Comparison of ENCODE assay signal across 8 cellular contexts in the genomic region with DNA sequence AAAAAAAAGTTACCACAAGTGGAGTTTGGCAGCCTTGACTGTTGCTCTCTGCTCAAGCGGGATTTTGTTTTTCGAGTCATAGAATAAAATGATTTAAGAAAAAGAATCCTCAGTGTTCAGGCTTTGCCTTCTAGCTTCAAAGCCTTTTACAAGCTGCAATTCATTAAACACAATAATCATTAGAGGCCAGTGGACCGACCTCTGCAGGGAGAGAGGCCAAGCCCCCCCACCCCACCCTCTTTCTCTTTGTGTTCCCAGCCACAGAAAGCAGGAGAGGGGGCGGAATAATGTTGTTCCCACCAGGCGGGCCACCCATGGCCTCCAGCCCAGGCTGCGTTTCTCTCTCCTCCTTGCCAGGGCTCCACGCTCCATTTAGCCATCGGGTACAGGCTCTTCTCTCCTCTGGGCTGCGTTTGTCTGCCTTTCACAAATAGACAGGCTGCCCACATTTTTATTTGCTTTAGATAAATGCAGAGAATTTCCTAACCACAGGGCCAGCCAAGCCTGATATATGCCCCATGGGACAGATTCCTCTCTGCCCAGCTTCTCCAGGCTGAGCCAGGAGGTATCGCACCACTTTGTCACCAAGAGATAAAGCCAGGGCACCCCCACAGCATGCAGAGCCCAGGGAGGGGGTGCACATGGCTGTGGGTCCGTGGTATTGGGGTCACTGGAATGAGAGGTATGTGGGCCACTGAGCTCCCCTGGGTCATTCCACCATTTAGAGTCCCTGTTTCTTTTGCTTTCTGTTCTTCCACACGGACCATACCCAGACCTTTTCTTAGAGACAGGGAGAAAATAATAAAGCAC.
A peak's percentile ranks its signal among the peaks of the same experiment; 100 is the strongest.
DNase-seq lines count a peak whose midpoint lies in the region; ATAC-seq and TF ChIP-seq lines count a peak whose summit lies in the region.

No MANE protein-coding gene starts in this region.

- H3K36me3 ChIP-seq in HUES48 (ENCODE audit: control insufficient read depth, insufficient read depth, low read length) (no peaks in the 10 kb centered on the region), adipocyte (ENCODE audit: control insufficient read depth, insufficient read depth, low read length, severe bottlenecking) (no peaks in the 10 kb centered on the region), subcutaneous abdominal adipose tissue (ENCODE audit: control insufficient read depth in 5 of 5, insufficient read depth in 5 of 5, low read length in 5 of 5) (no peaks in the 10 kb centered on the region), Peyer's patch (no peaks in the 10 kb centered on the region)

- no peak for ATAC-seq in HG02759 (IDR thresholded peaks at IDR 0.05; ENCODE audit: unreplicated experiment)
- no peak for ATAC-seq in GM19035 (IDR thresholded peaks at IDR 0.05; ENCODE audit: unreplicated experiment)
- no peak for ATAC-seq in foreskin keratinocyte

- no peak overlapping the region for H3K4me3 ChIP-seq in HUES48 (ENCODE audit: low read depth, low read length)
- H3K4me3 ChIP-seq in adipocyte (ENCODE audit: low read length): peak overlapping the region; percentile 31
- H3K4me3 ChIP-seq in subcutaneous abdominal adipose tissue (ENCODE audit: low read depth in 1 of 5, low read length in 5 of 5): peak overlapping the region; percentile 10 to 56 (median 46)
- H3K4me3 ChIP-seq in Peyer's patch: no peak overlapping the region

- peaks cover 29% of the 10 kb centered on the region for H3K4me1 ChIP-seq in HUES48 (ENCODE audit: control insufficient read depth, insufficient read depth, low read length)
- H3K4me1 ChIP-seq in adipocyte (ENCODE audit: control insufficient read depth, insufficient read depth, low read length): peaks cover 35% of the 10 kb centered on the region
- peaks cover 4 to 35% (median 26%) of the 10 kb centered on the region in 5 donors for H3K4me1 ChIP-seq in subcutaneous abdominal adipose tissue (ENCODE audit: control insufficient read depth in 5 of 5, insufficient read depth in 5 of 5, low read length in 5 of 5)
- peaks cover 0 to 15% (median 0%) of the 10 kb centered on the region in 4 donors for H3K4me1 ChIP-seq in Peyer's patch
- no peaks in the 10 kb centered on the region for H3K4me1 ChIP-seq in foreskin keratinocyte

- no peak for TF ChIP-seq POLR2A in Peyer's patch (IDR thresholded peaks at IDR 0.05)

- DNase-seq in adipocyte (ENCODE audit: low read depth) (peak; percentile 72), iPS-NIHi7 (ENCODE audit: extremely low spot score) (peak; percentile 30), Peyer's patch (no peak), foreskin keratinocyte (no peak)

- peak overlapping the region; percentile 66 for H3K27ac ChIP-seq in HUES48 (ENCODE audit: low read depth, low read length)
- peak overlapping the region; percentile 60 for H3K27ac ChIP-seq in subcutaneous abdominal adipose tissue (ENCODE audit: low read depth, low read length)
- peak overlapping the region in 1 of 4 donors; percentile 36 for H3K27ac ChIP-seq in Peyer's patch
- H3K27ac ChIP-seq in foreskin keratinocyte: no peak overlapping the region

- no peak overlapping the region for H3K9ac ChIP-seq in HUES48 (ENCODE audit: low read depth, low read length)
- H3K9ac ChIP-seq in adipocyte (ENCODE audit: low read length): peak overlapping the region; percentile 72
- H3K9ac ChIP-seq in subcutaneous abdominal adipose tissue (ENCODE audit: low read length in 5 of 5): peak overlapping the region in 2 of 5 donors; percentile 48 to 57

- H3K9me3 ChIP-seq in HUES48 (ENCODE audit: control insufficient read depth, insufficient read depth, low read length) (no peaks in the 10 kb centered on the region), adipocyte (ENCODE audit: control insufficient read depth, low read length) (no peaks in the 10 kb centered on the region), subcutaneous abdominal adipose tissue (ENCODE audit: control insufficient read depth in 5 of 5, low read length in 5 of 5) (no peaks in the 10 kb centered on the region), Peyer's patch (no peaks in the 10 kb centered on the region)

- TF ChIP-seq CTCF in Peyer's patch (IDR thresholded peaks at IDR 0.05) (no peak), foreskin keratinocyte (conservative IDR thresholded peaks at IDR 0.05) (no peak)

- no peaks in the 10 kb centered on the region for H3K27me3 ChIP-seq in HUES48 (ENCODE audit: control insufficient read depth, insufficient read depth, low read length)
- H3K27me3 ChIP-seq in adipocyte (replicated peaks; ENCODE audit: control insufficient read depth, insufficient read depth, low read length): no peaks in the 10 kb centered on the region
- H3K27me3 ChIP-seq in subcutaneous abdominal adipose tissue (ENCODE audit: control insufficient read depth in 5 of 5, insufficient read depth in 4 of 5, low read length in 5 of 5): no peaks in the 10 kb centered on the region
- H3K27me3 ChIP-seq in Peyer's patch: no peaks in the 10 kb centered on the region
- no peaks in the 10 kb centered on the region for H3K27me3 ChIP-seq in foreskin keratinocyte

Comparison
In these comparisons a context has a peak if more than half of its experiments do, and no peak if none do; other contexts are left out.
1. H3K4me3 ChIP-seq: peak in adipocyte (single experiment) and subcutaneous abdominal adipose tissue (5 of 5); none in HUES48 (single experiment) and Peyer's patch (0 of 4).
2. DNase-seq: peak in adipocyte (single experiment) and iPS-NIHi7 (single experiment); none in Peyer's patch (0 of 3) and foreskin keratinocyte (0 of 2).